In genomic region chr13:27339299-27339698, GRCh38 we compare ENCODE assay signal across 9 cellular contexts.
A peak's percentile ranks its signal among the peaks of the same experiment; 100 is the strongest.
DNase-seq lines count a peak whose midpoint lies in the region; ATAC-seq, FAIRE-seq and TF ChIP-seq lines count a peak whose summit lies in the region.
"Had no signal": no experiment of that assay in that cellular context is flagged by ENCODE, and none has a peak within 500 bp of the region (broad histone marks: within the 10 kb centered on the region; RNA-seq: fewer than 3 reads in every experiment).

No MANE protein-coding gene starts in this region.

- H3F3A ChIP-seq in MM.1S (ENCODE audit: insufficient read depth, low read length): no peaks in the 10 kb centered on the region

- H3K27ac ChIP-seq in MM.1S (ENCODE audit: low read length) (no peak overlapping the region), endothelial cell of umbilical vein (ENCODE audit: insufficient read depth, low read depth, low read length) (no peak overlapping the region), vagina (no peak overlapping the region)
- H3K27ac ChIP-seq: thyroid gland had no signal

- H3K4me2 ChIP-seq in MM.1S (ENCODE audit: low read depth, low read length): no peak overlapping the region
- no peak overlapping the region for H3K4me2 ChIP-seq in endothelial cell of umbilical vein (ENCODE audit: insufficient read depth, low read length)

- peak; percentile 77 for ATAC-seq in GM19351 (IDR thresholded peaks at IDR 0.05; ENCODE audit: unreplicated experiment)
- ATAC-seq in activated B cell treated with CpG ODN at 0.5 μM for 24 hours (ENCODE audit: low read depth): peak; percentile 71

- H3K9me1 ChIP-seq in endothelial cell of umbilical vein (replicated peaks; ENCODE audit: control insufficient read depth, extremely low read depth, insufficient read depth, low read length): no peaks in the 10 kb centered on the region

- H3K27me3 ChIP-seq in BE2C: peaks cover 30% of the 10 kb centered on the region
- H3K27me3 ChIP-seq in MM.1S (replicated peaks; ENCODE audit: insufficient read depth, low read length): no peaks in the 10 kb centered on the region
- peaks cover 3 to 6% of the 10 kb centered on the region in 2 experiments for H3K27me3 ChIP-seq in endothelial cell of umbilical vein (ENCODE audit: control insufficient read depth in 2 of 2, insufficient read depth in 2 of 2, low read length in 2 of 2)
- H3K27me3 ChIP-seq in vagina: no peaks in the 10 kb centered on the region
- H3K27me3 ChIP-seq: thyroid gland had no signal

- no peak overlapping the region for H3K27ac Mint-ChIP-seq in activated B cell treated with CpG ODN at 0.5 μM for 24 hours

- peaks cover 4% of the 10 kb centered on the region for H3K27me3 Mint-ChIP-seq in activated B cell treated with CpG ODN at 0.5 μM for 24 hours

- H2AFZ ChIP-seq in MM.1S (ENCODE audit: low read length): no peak overlapping the region
- no peak overlapping the region for H2AFZ ChIP-seq in endothelial cell of umbilical vein (ENCODE audit: low read depth, low read length)

- H3K79me2 ChIP-seq in MM.1S (ENCODE audit: low read length) (no peaks in the 10 kb centered on the region), endothelial cell of umbilical vein (ENCODE audit: control insufficient read depth, insufficient read depth, low read length) (no peaks in the 10 kb centered on the region)

- intact Hi-C loops in activated B cell treated with CpG ODN at 0.5 μM for 24 hours (cut with micrococcal nuclease) (loop anchor here (1.0 kb wide), 2 partner anchors 20 to 354 kb away; no protein-coding TSS in a partner anchor), endothelial cell of umbilical vein (cut with micrococcal nuclease) (no loop called here), vagina (cut with DNase I) (no loop called here)

- no peaks in the 10 kb centered on the region for H3K36me3 Mint-ChIP-seq in activated B cell treated with CpG ODN at 0.5 μM for 24 hours (ENCODE audit: low read depth)

- no peaks in the 10 kb centered on the region for H3K9me2 ChIP-seq in MM.1S (replicated peaks; ENCODE audit: insufficient read depth, low read length)

- H3K9me3 ChIP-seq in BE2C (no peaks in the 10 kb centered on the region), MM.1S (replicated peaks; ENCODE audit: insufficient read depth, low read length) (no peaks in the 10 kb centered on the region), endothelial cell of umbilical vein (replicated peaks; ENCODE audit: control insufficient read depth, insufficient read depth, low read length) (no peaks in the 10 kb centered on the region), vagina (no peaks in the 10 kb centered on the region)
- H3K9me3 ChIP-seq: thyroid gland had no signal

- H4K20me1 ChIP-seq in MM.1S (ENCODE audit: insufficient read depth, low read length): no peaks in the 10 kb centered on the region
- H4K20me1 ChIP-seq in endothelial cell of umbilical vein (replicated peaks; ENCODE audit: control insufficient read depth, extremely low read depth, insufficient read depth, low read length): no peaks in the 10 kb centered on the region

- no peaks in the 10 kb centered on the region for H3K4me1 ChIP-seq in BE2C
- H3K4me1 ChIP-seq in MM.1S (ENCODE audit: low read length): no peaks in the 10 kb centered on the region
- H3K4me1 ChIP-seq in endothelial cell of umbilical vein (ENCODE audit: control insufficient read depth, extremely low read depth, insufficient read depth, low read length): no peaks in the 10 kb centered on the region
- H3K4me1 ChIP-seq in vagina: no peaks in the 10 kb centered on the region
- H3K4me1 ChIP-seq: thyroid gland had no signal

- DNase-seq in BE2C: peak; percentile 60
- peak; percentile 45 for DNase-seq in MM.1S
- DNase-seq in activated B cell treated with CpG ODN at 0.5 μM for 24 hours: no peak
- DNase-seq in endothelial cell of umbilical vein (ENCODE audit: low read depth, low spot score): peak; percentile 58
- peak; percentile 29 for DNase-seq in stimulated activated CD4-positive, alpha-beta T cell treated with anti-CD3 and anti-CD28 coated beads, Interleukin-12 subunit alpha, Interleukin-12 subunit beta, amount 100 ng/mL, for 4 hours
- no peak for DNase-seq in vagina (ENCODE audit: extremely low spot score in 2 of 2)
- no peak for DNase-seq in NCI-H2081 (lab: John Stamatoyannopoulos, UW)

- H3K9ac ChIP-seq in MM.1S (ENCODE audit: low read length) (no peak overlapping the region), endothelial cell of umbilical vein (replicated peaks; ENCODE audit: extremely low read depth, insufficient read depth, low read length) (no peak overlapping the region)

- no peak for TF ChIP-seq POLR2A in endothelial cell of umbilical vein (IDR thresholded peaks at IDR 0.05; ENCODE audit: low read depth, low read length)
- TF ChIP-seq POLR2A in vagina (IDR thresholded peaks at IDR 0.05): no peak

- POLR2A ChIA-PET in activated B cell treated with CpG ODN at 0.5 μM for 24 hours (lab: Charles Lee): interaction anchor here (0.6 to 0.7 kb wide), 2 partner anchors 304 to 496 kb away, joined by 3 to 6 read pairs; no protein-coding TSS in a partner anchor
- POLR2A ChIA-PET in endothelial cell of umbilical vein (lab: Charles Lee): interaction anchor here (0.6 to 0.7 kb wide), 2 partner anchors 355 to 461 kb away, joined by 4 to 5 read pairs; no protein-coding TSS in a partner anchor

- no peak overlapping the region for H3K4me3 Mint-ChIP-seq in activated B cell treated with CpG ODN at 0.5 μM for 24 hours

- CTCF ChIA-PET in activated B cell treated with CpG ODN at 0.5 μM for 24 hours (lab: Charles Lee): interaction anchor here (0.6 to 3.2 kb wide), 8 partner anchors 13 to 487 kb away, joined by 3 to 17 read pairs (median 4); no protein-coding TSS in a partner anchor
- CTCF ChIA-PET in endothelial cell of umbilical vein (lab: Charles Lee): interaction anchor here (0.6 to 3.2 kb wide), 18 partner anchors 8 to 766 kb away, joined by 3 to 26 read pairs (median 4); partner anchors contain the start of gene RASL11A

- H3K4me1 Mint-ChIP-seq in activated B cell treated with CpG ODN at 0.5 μM for 24 hours: peaks cover 3% of the 10 kb centered on the region

- BruUV-seq in endothelial cell of umbilical vein (replicated peaks; lab: Mats Ljungman, UMichigan): no TSS peak

- peak; percentile 46 for FAIRE-seq in endothelial cell of umbilical vein (lab: Jason Lieb, UNC)

- no peaks in the 10 kb centered on the region for H3K9me3 Mint-ChIP-seq in activated B cell treated with CpG ODN at 0.5 μM for 24 hours

- TF ChIP-seq CTCF in BE2C (IDR thresholded peaks at IDR 0.05; ENCODE audit: low read depth, low read length) (peak; percentile 79), MM.1S (IDR thresholded peaks at IDR 0.05; ENCODE audit: low read length) (peak; percentile 40), activated B cell treated with CpG ODN at 0.5 μM for 24 hours (IDR thresholded peaks at IDR 0.05) (no peak), endothelial cell of umbilical vein (IDR thresholded peaks at IDR 0.05; ENCODE audit: extremely low read depth in 1 of 2, insufficient read depth in 1 of 2, low read depth in 1 of 2, low read length in 2 of 2) (peak; percentile 45 to 77), vagina (IDR thresholded peaks at IDR 0.05) (no peak)

- H3K4me3 ChIP-seq in BE2C (ENCODE audit: low read depth, low read length) (no peak overlapping the region), MM.1S (ENCODE audit: low read length) (no peak overlapping the region), endothelial cell of umbilical vein (replicated peaks in 1 of 3; ENCODE audit: insufficient read depth in 1 of 3, low read depth in 1 of 3, low read length in 3 of 3) (no peak overlapping the region), vagina (no peak overlapping the region)
- H3K4me3 ChIP-seq: thyroid gland had no signal

- H3K36me3 ChIP-seq in BE2C: no peaks in the 10 kb centered on the region
- H3K36me3 ChIP-seq in MM.1S (replicated peaks; ENCODE audit: insufficient read depth, low read length): no peaks in the 10 kb centered on the region
- H3K36me3 ChIP-seq in endothelial cell of umbilical vein (ENCODE audit: control insufficient read depth in 2 of 2, extremely low read depth in 1 of 2, insufficient read depth in 2 of 2, low read length in 2 of 2): no peaks in the 10 kb centered on the region
- H3K36me3 ChIP-seq in vagina: no peaks in the 10 kb centered on the region
- H3K36me3 ChIP-seq: thyroid gland had no signal

- dilution Hi-C loops in endothelial cell of umbilical vein (cut with MboI; ENCODE audit: extremely low pct_ligation_motif_present, low sequenced_read_pairs): no loop called here

TF ChIP-seq in endothelial cell of umbilical vein, 7 proteins besides CTCF, POLR2A, EP300 and RAD21:
- TF ChIP-seq EZH2 (IDR thresholded peaks at IDR 0.05; ENCODE audit: borderline replicate concordance, low read depth, low read length, severe bottlenecking): no peak
- no peak for TF ChIP-seq MAX (IDR thresholded peaks at IDR 0.05; ENCODE audit: insufficient read depth, insufficient read length)
- TF ChIP-seq MYC (IDR thresholded peaks at IDR 0.05; ENCODE audit: low read depth, low read length): no peak
- TF ChIP-seq GATA2 (IDR thresholded peaks at IDR 0.05; ENCODE audit: insufficient read depth, insufficient read length, low read depth, low read length): no peak
- no peak for TF ChIP-seq FOS (IDR thresholded peaks at IDR 0.05; ENCODE audit: borderline replicate concordance, insufficient read depth, low read length)
- no peak for TF ChIP-seq POLR2AphosphoS5 (IDR thresholded peaks at IDR 0.05; ENCODE audit: insufficient read depth, low read depth, low read length)
- no peak for TF ChIP-seq JUN (IDR thresholded peaks at IDR 0.05; ENCODE audit: borderline replicate concordance, insufficient read depth, insufficient read length, low read depth)

Comparison
In these comparisons a context has a peak if more than half of its experiments do, and no peak if none do; other contexts are left out.
1. DNase-seq: peak in BE2C (single experiment), MM.1S (single experiment), endothelial cell of umbilical vein (single experiment) and stimulated activated CD4-positive, alpha-beta T cell treated with anti-CD3 and anti-CD28 coated beads, Interleukin-12 subunit alpha, Interleukin-12 subunit beta, amount 100 ng/mL, for 4 hours (single experiment); none in activated B cell treated with CpG ODN at 0.5 μM for 24 hours (single experiment), vagina (0 of 2) and NCI-H2081 (0 of 2).
2. CTCF ChIP-seq: peak in BE2C (single experiment), MM.1S (single experiment) and endothelial cell of umbilical vein (2 of 2); none in activated B cell treated with CpG ODN at 0.5 μM for 24 hours (single experiment) and vagina (0 of 3).